ENCODE assay signal across 17 cellular contexts in genomic region chr3:113216393-113216792, GRCh38. TPM values are rescaled to one million over a fixed set of nuclear protein-coding genes. Genes with fewer than 3 reads are reported as not detected.
DNase-seq lines count a peak whose midpoint lies in the region; ATAC-seq and TF ChIP-seq lines count a peak whose summit lies in the region.
"Had no signal": no experiment of that assay in that cellular context is flagged by ENCODE, and none has a peak within 500 bp of the region (broad histone marks: within the 10 kb centered on the region; RNA-seq: fewer than 3 reads in every experiment).

No MANE protein-coding gene starts in this region.

- WGBS in smooth muscle cell (ENCODE audit: low lambda C conversion rate) = 38% methylated on average over 5 of the region's 5 CpGs

- H3K4me3 Mint-ChIP-seq in MCF 10A (ENCODE audit: unreplicated experiment) = no peak overlapping the region
- H3K4me3 Mint-ChIP-seq: CD14-positive monocyte had no signal

- no peak for DNase-seq in breast epithelium (ENCODE audit: low spot score in 2 of 2)
- DNase-seq in MCF 10A (ENCODE audit: unreplicated experiment) = no peak
- peak; percentile 31 for DNase-seq in islet precursor cell
- no peak for DNase-seq in smooth muscle cell (lab: John Stamatoyannopoulos, UW; ENCODE audit: unreplicated experiment)
- no peak for DNase-seq in NCI-H2171 treated with DMSO at 0.1 percent for 48 hours (lab: John Stamatoyannopoulos, UW)
- DNase-seq in activated CD8-positive, alpha-beta memory T cell treated with anti-CD3 and anti-CD28 coated beads, Interleukin-2, amount 50 U/mL, for 48 hours = no peak
- no peak for DNase-seq in NCI-H526 treated with DMSO at 0.1 percent for 48 hours (lab: John Stamatoyannopoulos, UW)
- DNase-seq: 8988T, DMS79 treated with DMSO at 0.1 percent for 48 hours, NCI-H1092 treated with DMSO at 0.1 percent for 48 hours, NCI-H146, NCI-H2029 treated with DMSO at 0.1 percent for 48 hours, NCI-H2171, NCI-H446 had no signal

- H4K20me1 ChIP-seq in smooth muscle cell (ENCODE audit: low read depth) = no peaks in the 10 kb centered on the region

- no peak overlapping the region for H3K27ac Mint-ChIP-seq in MCF 10A (ENCODE audit: low read depth, unreplicated experiment)

- no TSS peak for BruUV-seq in MCF 10A (replicated peaks; lab: Mats Ljungman, UMichigan)

- H3K9me3 Mint-ChIP-seq in MCF 10A (ENCODE audit: unreplicated experiment) = no peaks in the 10 kb centered on the region

- H3K9ac ChIP-seq in smooth muscle cell (ENCODE audit: low read depth) = no peak overlapping the region

- H3K27ac ChIP-seq in breast epithelium (peak overlapping the region; percentile 82 to 93), smooth muscle cell (ENCODE audit: low read depth) (peak overlapping the region; percentile 79)

- no peaks in the 10 kb centered on the region for H3K9me3 ChIP-seq in breast epithelium
- H3K9me3 ChIP-seq in smooth muscle cell (replicated peaks; ENCODE audit: low read depth) = no peaks in the 10 kb centered on the region

- H3K4me3 ChIP-seq in breast epithelium = no peak overlapping the region
- H3K4me3 ChIP-seq in smooth muscle cell = no peak overlapping the region

- CTCF ChIA-PET in MCF 10A (lab: Yijun Ruan, JAX) = interaction anchor here (0.6 kb wide), 1 partner anchor 16 kb away, joined by 3 read pairs; no protein-coding TSS in a partner anchor

- H3F3A ChIP-seq in smooth muscle cell (ENCODE audit: low read depth) = peaks cover 5% of the 10 kb centered on the region

- H3K79me2 ChIP-seq in smooth muscle cell (ENCODE audit: low read depth) = peaks cover 33% of the 10 kb centered on the region

- H3K27me3 ChIP-seq in breast epithelium = no peaks in the 10 kb centered on the region
- H3K27me3 ChIP-seq in smooth muscle cell (ENCODE audit: low read depth) = no peaks in the 10 kb centered on the region

- H3K4me1 ChIP-seq in breast epithelium (peaks cover 4 to 5% of the 10 kb centered on the region in 2 donors), smooth muscle cell (ENCODE audit: low read depth) (peaks cover 37% of the 10 kb centered on the region)

- no peak for TF ChIP-seq CTCF in breast epithelium (IDR thresholded peaks at IDR 0.05)
- TF ChIP-seq CTCF in MCF 10A (IDR thresholded peaks at IDR 0.05; ENCODE audit: unreplicated experiment) = no peak
- TF ChIP-seq CTCF in smooth muscle cell (IDR thresholded peaks at IDR 0.05; ENCODE audit: borderline replicate concordance, insufficient read depth, poor library complexity, severe bottlenecking) = no peak

- H3K4me2 ChIP-seq in smooth muscle cell = peak overlapping the region; percentile 98

- H2AFZ ChIP-seq in smooth muscle cell (ENCODE audit: low read depth) = no peak overlapping the region

- TF ChIP-seq POLR2A in breast epithelium (IDR thresholded peaks at IDR 0.05) = no peak

- H3K36me3 ChIP-seq in breast epithelium (no peaks in the 10 kb centered on the region), smooth muscle cell (ENCODE audit: low read depth) (no peaks in the 10 kb centered on the region)

- intact Hi-C loops in breast epithelium (cut with DNase I; ENCODE audit: low total_unique reads) (no loop called here), MCF 10A (cut with micrococcal nuclease) (no loop called here)

- POLR2A ChIA-PET in MCF 10A (lab: Yijun Ruan, JAX) = interaction anchor here (0.6 kb wide), 2 partner anchors 21 to 24 kb away, joined by 3 read pairs; no protein-coding TSS in a partner anchor

- H3K36me3 Mint-ChIP-seq in MCF 10A (ENCODE audit: insufficient read depth, unreplicated experiment) = no peaks in the 10 kb centered on the region

- H3K27me3 Mint-ChIP-seq in MCF 10A (ENCODE audit: insufficient read depth, unreplicated experiment) = no peaks in the 10 kb centered on the region

- peaks cover 11% of the 10 kb centered on the region for H3K4me1 Mint-ChIP-seq in MCF 10A (ENCODE audit: insufficient read depth, unreplicated experiment)

- ATAC-seq in GM18870 (IDR thresholded peaks at IDR 0.05; ENCODE audit: unreplicated experiment) = no peak
- ATAC-seq: Panc1 had no signal

RNA-seq across cellular contexts. Expression of gene BOC, which starts 5.0 kb away (rescaled TPM):
- total RNA-seq in breast epithelium = 10 to 100 TPM; 48.8 to 56.6 (median 55.1) TPM
- total RNA-seq in MCF 10A (2022) = 1.8 and 2.3 TPM in 2 replicates
- 16.7 and 19.5 TPM in 2 replicates for total RNA-seq in smooth muscle cell
- 31.2 and 31.4 TPM in 2 replicates for polyA plus RNA-seq in smooth muscle cell
- polyA plus RNA-seq: CD14-positive monocyte had no signal
